ENCODE assay signal across 30 cellular contexts in genomic region chr10:127755758-127756157, GRCh38. TPM values are rescaled to one million over a fixed set of nuclear protein-coding genes. Genes with fewer than 3 reads are reported as not detected.
DNase-seq lines count a peak whose midpoint lies in the region; ATAC-seq and TF ChIP-seq lines count a peak whose summit lies in the region.
"Had no signal": no experiment of that assay in that cellular context is flagged by ENCODE, and none has a peak within 500 bp of the region (broad histone marks: within the 10 kb centered on the region; RNA-seq: fewer than 3 reads in every experiment).

No MANE protein-coding gene starts in this region.

- intact Hi-C loops in upper lobe of right lung (cut with DNase I) = no loop called here
- intact Hi-C loops in activated CD8-positive, alpha-beta T cell treated with anti-CD3 and anti-CD28 coated beads for 36 hours (cut with micrococcal nuclease) = no loop called here

- no peaks in the 10 kb centered on the region for H3K4me1 Mint-ChIP-seq in activated CD8-positive, alpha-beta T cell treated with anti-CD3 and anti-CD28 coated beads for 36 hours (ENCODE audit: low read depth)
- H3K4me1 Mint-ChIP-seq: activated naive CD4-positive, alpha-beta T cell treated with anti-CD3 and anti-CD28 coated beads, Interleukin-2, amount 50 U/mL, for 24 hours; activated T-helper 17 cell treated with anti-CD3 and anti-CD28 coated beads, Interleukin-2, amount 50 U/mL, for 72 hours; CD8-positive, alpha-beta memory T cell had no signal

- peak; percentile 96 for ATAC-seq in upper lobe of right lung
- no peak for ATAC-seq in HG02970 (IDR thresholded peaks at IDR 0.05; ENCODE audit: low FRiP score, unreplicated experiment)
- ATAC-seq in GM21825 (IDR thresholded peaks at IDR 0.05; ENCODE audit: unreplicated experiment) = no peak
- no peak for ATAC-seq in activated CD8-positive, alpha-beta T cell treated with anti-CD3 and anti-CD28 coated beads for 36 hours
- ATAC-seq: activated T-helper 17 cell treated with anti-CD3 and anti-CD28 coated beads, Interleukin-2, amount 50 U/mL, for 72 hours had no signal

- H3K4me3 ChIP-seq in upper lobe of right lung = no peak overlapping the region
- H3K4me3 ChIP-seq: ascending aorta, stomach, tibial nerve had no signal

- H3K27ac Mint-ChIP-seq in activated CD8-positive, alpha-beta T cell treated with anti-CD3 and anti-CD28 coated beads for 36 hours = no peak overlapping the region
- H3K27ac Mint-ChIP-seq: activated naive CD4-positive, alpha-beta T cell treated with anti-CD3 and anti-CD28 coated beads, Interleukin-2, amount 50 U/mL, for 24 hours; activated T-helper 17 cell treated with anti-CD3 and anti-CD28 coated beads, Interleukin-2, amount 50 U/mL, for 72 hours; CD8-positive, alpha-beta memory T cell had no signal

- H3K27me3 ChIP-seq in upper lobe of right lung = no peaks in the 10 kb centered on the region
- H3K27me3 ChIP-seq: ascending aorta, tibial nerve had no signal

- H3K4me3 Mint-ChIP-seq in activated CD8-positive, alpha-beta T cell treated with anti-CD3 and anti-CD28 coated beads for 36 hours = no peak overlapping the region
- H3K4me3 Mint-ChIP-seq: activated naive CD4-positive, alpha-beta T cell treated with anti-CD3 and anti-CD28 coated beads, Interleukin-2, amount 50 U/mL, for 24 hours; activated T-helper 17 cell treated with anti-CD3 and anti-CD28 coated beads, Interleukin-2, amount 50 U/mL, for 72 hours; CD8-positive, alpha-beta memory T cell had no signal

- no peaks in the 10 kb centered on the region for H3K36me3 ChIP-seq in upper lobe of right lung
- H3K36me3 ChIP-seq: ascending aorta, stomach, tibial nerve had no signal

- peak; percentile 47 for DNase-seq in NCI-H2171 treated with DMSO at 0.1 percent for 48 hours (lab: John Stamatoyannopoulos, UW)
- DNase-seq in NCI-H2171 (lab: John Stamatoyannopoulos, UW) = no peak
- peak; percentile 25 for DNase-seq in OCI-M1 (lab: John Stamatoyannopoulos, UW)
- peak; percentile 38 for DNase-seq in iPS-NIHi7 (ENCODE audit: extremely low spot score)
- no peak for DNase-seq in upper lobe of right lung
- DNase-seq in activated CD8-positive, alpha-beta T cell treated with anti-CD3 and anti-CD28 coated beads for 36 hours = no peak
- DNase-seq: activated CD4-positive, alpha-beta T cell treated with anti-CD3 and anti-CD28 coated beads, Interleukin-2, amount 50 U/mL, for 4 hours; activated CD8-positive, alpha-beta memory T cell treated with anti-CD3 and anti-CD28 coated beads, Interleukin-2, amount 50 U/mL, for 48 hours; AML-193; CD8-positive, alpha-beta memory T cell; dermis blood vessel endothelial cell; DMS153; GDM1; mesendoderm; NCI-H1417 treated with DMSO at 0.1 percent for 48 hours; NCI-H2107; NCI-H526 treated with DMSO at 0.1 percent for 48 hours; stomach; T-helper 2 cell had no signal

- no peaks in the 10 kb centered on the region for H3K36me3 Mint-ChIP-seq in activated CD8-positive, alpha-beta T cell treated with anti-CD3 and anti-CD28 coated beads for 36 hours (ENCODE audit: low read depth)
- H3K36me3 Mint-ChIP-seq: activated naive CD4-positive, alpha-beta T cell treated with anti-CD3 and anti-CD28 coated beads, Interleukin-2, amount 50 U/mL, for 24 hours; CD8-positive, alpha-beta memory T cell had no signal

- H3K27ac ChIP-seq in upper lobe of right lung = no peak overlapping the region
- H3K27ac ChIP-seq: ascending aorta, HL-60, stomach, tibial nerve had no signal

- POLR2A ChIA-PET in activated CD8-positive, alpha-beta T cell treated with anti-CD3 and anti-CD28 coated beads for 36 hours (lab: Charles Lee) = no interaction called here

- CTCF ChIA-PET in activated CD8-positive, alpha-beta T cell treated with anti-CD3 and anti-CD28 coated beads for 36 hours (lab: Charles Lee) = interaction anchor here (1.1 to 4.6 kb wide), 2 partner anchors 40 to 98 kb away, joined by 3 to 18 read pairs; no protein-coding TSS in a partner anchor

- no peak for TF ChIP-seq CTCF in upper lobe of right lung (IDR thresholded peaks at IDR 0.05)
- no peak for TF ChIP-seq CTCF in activated CD8-positive, alpha-beta T cell treated with anti-CD3 and anti-CD28 coated beads for 36 hours (IDR thresholded peaks at IDR 0.05)

- H3K9me3 ChIP-seq in upper lobe of right lung = no peaks in the 10 kb centered on the region
- H3K9me3 ChIP-seq: ascending aorta, stomach, tibial nerve had no signal

- peaks cover 2% of the 10 kb centered on the region for H3K27me3 Mint-ChIP-seq in activated CD8-positive, alpha-beta T cell treated with anti-CD3 and anti-CD28 coated beads for 36 hours

- H3K9me3 Mint-ChIP-seq in activated CD8-positive, alpha-beta T cell treated with anti-CD3 and anti-CD28 coated beads for 36 hours = no peaks in the 10 kb centered on the region
- H3K9me3 Mint-ChIP-seq: activated naive CD4-positive, alpha-beta T cell treated with anti-CD3 and anti-CD28 coated beads, Interleukin-2, amount 50 U/mL, for 24 hours; activated T-helper 17 cell treated with anti-CD3 and anti-CD28 coated beads, Interleukin-2, amount 50 U/mL, for 72 hours; CD8-positive, alpha-beta memory T cell had no signal

- H3K4me1 ChIP-seq in upper lobe of right lung = no peaks in the 10 kb centered on the region
- H3K4me1 ChIP-seq: ascending aorta, stomach, tibial nerve had no signal

RNA-seq across cellular contexts. Expression of gene FOXI2, which starts 18.8 kb away (rescaled TPM):
- not detected for total RNA-seq in upper lobe of right lung
- not detected for total RNA-seq in activated CD8-positive, alpha-beta T cell treated with anti-CD3 and anti-CD28 coated beads for 36 hours
- total RNA-seq: A172; activated T-helper 17 cell treated with anti-CD3 and anti-CD28 coated beads, Interleukin-2, amount 50 U/mL, for 72 hours; ascending aorta; CD8-positive, alpha-beta memory T cell; dermis blood vessel endothelial cell; fibroblast of lung; pulmonary artery endothelial cell; RPMI7951 had no signal

Comparison
In these comparisons a context has a peak if more than half of its experiments do, and no peak if none do; other contexts are left out.
1. DNase-seq: peak in NCI-H2171 treated with DMSO at 0.1 percent for 48 hours (single experiment), OCI-M1 (single experiment) and iPS-NIHi7 (single experiment); none in NCI-H2171 (single experiment), upper lobe of right lung (single experiment) and activated CD8-positive, alpha-beta T cell treated with anti-CD3 and anti-CD28 coated beads for 36 hours (single experiment).